ENCODE assay signal across 8 cellular contexts in genomic region chr11:86068951-86069407, GRCh38. TPM values are rescaled to one million over a fixed set of nuclear protein-coding genes. Genes with fewer than 3 reads are reported as not detected.
DNase-seq lines count a peak whose midpoint lies in the region; ATAC-seq and TF ChIP-seq lines count a peak whose summit lies in the region.

Gene PICALM, minus strand, starts transcription at chr11:86069084. Its CDS starts 304 bp downstream, at chr11:86068780.

- H3K27me3 ChIP-seq in dorsolateral prefrontal cortex = no peaks in the 10 kb centered on the region
- no peaks in the 10 kb centered on the region for H3K27me3 ChIP-seq in right lobe of liver

- H3K27ac Mint-ChIP-seq in activated CD4-positive, alpha-beta memory T cell treated with anti-CD3 and anti-CD28 coated beads for 36 hours = peak within 1 kb of the TSS; percentile 88

- no peaks in the 10 kb centered on the region for H3K36me3 ChIP-seq in right lobe of liver

- no peaks in the 10 kb centered on the region for H3K9me3 ChIP-seq in right lobe of liver

- H3K9me3 Mint-ChIP-seq in activated CD4-positive, alpha-beta memory T cell treated with anti-CD3 and anti-CD28 coated beads for 36 hours = no peaks in the 10 kb centered on the region

- peak; percentile 100 for DNase-seq in CD1c-positive myeloid dendritic cell (ENCODE audit: extremely low spot score)
- peak; percentile 92 for DNase-seq in NCI-H82 treated with DMSO at 0.1 percent for 48 hours (lab: John Stamatoyannopoulos, UW; ENCODE audit: unreplicated experiment)
- DNase-seq in activated CD4-positive, alpha-beta memory T cell treated with anti-CD3 and anti-CD28 coated beads for 36 hours = peak; percentile 99
- DNase-seq in dorsolateral prefrontal cortex = peak; percentile 93 to 98 (median 97)
- peak; percentile 99 for DNase-seq in right lobe of liver
- DNase-seq in stimulated activated CD4-positive, alpha-beta T cell treated with anti-CD3 and anti-CD28 coated beads, Interleukin-4, amount 100 ng/mL, for 4 hours = peak; percentile 94 to 97

- H3K4me3 ChIP-seq in dorsolateral prefrontal cortex (peak within 1 kb of the TSS; percentile 61 to 100 (median 93)), right lobe of liver (peak within 1 kb of the TSS; percentile 62 to 89 (median 88))

- intact Hi-C loops in activated CD4-positive, alpha-beta memory T cell treated with anti-CD3 and anti-CD28 coated beads for 36 hours (cut with micrococcal nuclease) = loop anchor here (1.0 to 5.0 kb wide), 8 partner anchors 48 to 405 kb away; no protein-coding TSS in a partner anchor
- intact Hi-C loops in dorsolateral prefrontal cortex (cut with DNase I) = loop anchor here (1.0 to 10.0 kb wide), 8 partner anchors 26 to 146 kb away; no protein-coding TSS in a partner anchor
- intact Hi-C loops in right lobe of liver (cut with DNase I) = no loop called here

- WGBS in right lobe of liver (ENCODE audit: insufficient coverage, low coverage, low lambda C conversion rate, missing lambda C conversion rate) = 0% methylated on average over 16 of the region's 48 CpGs

- peak in 35 of 56 donors; percentile 12 to 64 (median 34) for TF ChIP-seq CTCF in dorsolateral prefrontal cortex (IDR thresholded peaks at IDR 0.05 in 54 of 56, conservative IDR thresholded peaks at IDR 0.05 in 2 of 56; ENCODE audit: low read depth in 1 of 56, partially characterized antibody in 56 of 56)
- TF ChIP-seq CTCF in right lobe of liver (IDR thresholded peaks at IDR 0.05) = peak in 1 of 4 donors; percentile 20

- CTCF ChIA-PET in activated CD4-positive, alpha-beta memory T cell treated with anti-CD3 and anti-CD28 coated beads for 36 hours (lab: Charles Lee) = interaction anchor here (0.5 to 6.1 kb wide), 5 partner anchors 27 to 214 kb away, joined by 3 to 58 read pairs (median 3); partner anchors contain the start of gene CCDC83

- no peaks in the 10 kb centered on the region for H3K27me3 Mint-ChIP-seq in activated CD4-positive, alpha-beta memory T cell treated with anti-CD3 and anti-CD28 coated beads for 36 hours

- ATAC-seq in GM19438 (IDR thresholded peaks at IDR 0.05; ENCODE audit: low read depth, unreplicated experiment) (peak; percentile 82), HG03575 (IDR thresholded peaks at IDR 0.05; ENCODE audit: extremely low read depth, insufficient number of reproducible peaks, low FRiP score, unreplicated experiment) (peak; percentile 50), right lobe of liver (peak; percentile 91 to 97 (median 96))

- H3K4me1 Mint-ChIP-seq in activated CD4-positive, alpha-beta memory T cell treated with anti-CD3 and anti-CD28 coated beads for 36 hours (ENCODE audit: low read depth) = peaks cover 25% of the 10 kb centered on the region

- H3K36me3 Mint-ChIP-seq in activated CD4-positive, alpha-beta memory T cell treated with anti-CD3 and anti-CD28 coated beads for 36 hours = peaks cover 26% of the 10 kb centered on the region

- peak; percentile 76 for TF ChIP-seq POLR2A in right lobe of liver (IDR thresholded peaks at IDR 0.05)

- peaks cover 0 to 29% (median 10%) of the 10 kb centered on the region in 4 donors for H3K4me1 ChIP-seq in right lobe of liver

- POLR2A ChIA-PET in activated CD4-positive, alpha-beta memory T cell treated with anti-CD3 and anti-CD28 coated beads for 36 hours (lab: Charles Lee) = interaction anchor here (0.6 to 5.5 kb wide), 16 partner anchors 10 to 220 kb away, joined by 3 to 81 read pairs (median 6); partner anchors contain the start of gene EED

- H3K4me3 Mint-ChIP-seq in activated CD4-positive, alpha-beta memory T cell treated with anti-CD3 and anti-CD28 coated beads for 36 hours = peak within 1 kb of the TSS; percentile 96

- peak within 1 kb of the TSS; percentile 91 to 99 (median 98) for H3K27ac ChIP-seq in dorsolateral prefrontal cortex
- H3K27ac ChIP-seq in right lobe of liver = peak within 1 kb of the TSS; percentile 93 to 98 (median 94)

RNA-seq across cellular contexts. Expression of gene PICALM, which starts in this region (rescaled TPM):
- total RNA-seq in activated CD4-positive, alpha-beta memory T cell treated with anti-CD3 and anti-CD28 coated beads for 36 hours = 10 to 100 TPM; 75.9 to 90.4 TPM
- total RNA-seq in dorsolateral prefrontal cortex (100 to 1,000 TPM; 218 to 547 (median 291) TPM), right lobe of liver (100 to 1,000 TPM in 3 of 6 experiments, 10 to 100 TPM in 3; 84.1 to 137 (median 97.6) TPM)

Comparison
In these comparisons a context has a peak if more than half of its experiments do, and no peak if none do; other contexts are left out.
1. Peak in every context shown above with its lines: DNase-seq, ATAC-seq, H3K4me3 ChIP-seq and H3K27ac ChIP-seq.
2. intact Hi-C loops: an anchor here in activated CD4-positive, alpha-beta memory T cell treated with anti-CD3 and anti-CD28 coated beads for 36 hours (1.0 to 5.0 kb wide) and dorsolateral prefrontal cortex (1.0 to 10.0 kb wide); none called in right lobe of liver.